ENCODE assay signal across 13 cellular contexts in the genomic region with DNA sequence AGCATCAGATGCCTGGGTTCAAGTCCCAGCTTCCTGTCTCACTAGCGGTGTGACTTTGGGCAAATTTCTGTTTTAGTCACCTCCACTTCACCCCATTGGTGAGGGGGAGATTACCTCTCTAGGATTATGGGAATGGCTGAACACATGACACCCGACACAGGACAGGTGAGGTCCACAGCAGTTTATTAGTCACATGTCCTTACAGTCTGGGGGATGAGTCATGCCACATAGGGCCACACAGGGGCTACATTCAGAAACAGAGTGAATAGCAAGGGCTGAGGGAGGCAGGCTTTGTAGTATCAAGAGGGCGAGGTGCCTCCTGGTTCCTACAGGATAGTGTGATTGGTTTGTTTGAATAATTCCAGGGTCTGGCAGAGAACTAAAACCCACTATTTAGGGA. TPM values are rescaled to one million over a fixed set of nuclear protein-coding genes. Genes with fewer than 3 reads are reported as not detected.
"Had no signal": no experiment of that assay in that cellular context is flagged by ENCODE, and none has a peak within 500 bp of the region (broad histone marks: within the 10 kb centered on the region; RNA-seq: fewer than 3 reads in every experiment).

No MANE protein-coding gene starts in this region.

- H3K4me3 ChIP-seq: esophagus squamous epithelium, thoracic aorta had no signal

- H3K36me3 Mint-ChIP-seq: memory B cell had no signal

- H3K27ac Mint-ChIP-seq: activated B cell treated with CpG ODN at 0.5 μM for 24 hours; activated CD4-positive, alpha-beta T cell treated with anti-CD3 and anti-CD28 coated beads, Interleukin-2, amount 10 ng/mL, durations not matched to agents 24 days and 14 days; memory B cell; nephron; stimulated activated naive CD8-positive, alpha-beta T cell treated with anti-CD3 and anti-CD28 coated beads, Interleukin-15, amount 100 ng/mL, for 72 hours; T-helper 1 cell treated with Interleukin-12 subunit alpha and Interleukin-12 subunit beta and Interleukin-4 antibody, amounts not matched to agents 30 μg/mL and 1 μg/mL, for 36 hours had no signal

- DNase-seq: activated B cell treated with CpG ODN at 0.5 μM for 24 hours; activated CD4-positive, alpha-beta T cell treated with anti-CD3 and anti-CD28 coated beads, Interleukin-2, amount 10 ng/mL, durations not matched to agents 24 days and 14 days; activated naive CD4-positive, alpha-beta T cell; aorta; esophagus squamous epithelium; foreskin fibroblast; stimulated activated CD4-positive, alpha-beta T cell treated with anti-CD3 and anti-CD28 coated beads, Interleukin-15, amount 100 ng/mL, for 24 hours; stimulated activated CD4-positive, alpha-beta T cell treated with anti-CD3 and anti-CD28 coated beads, Interleukin-4, amount 100 ng/mL, for 4 hours; stimulated activated naive CD8-positive, alpha-beta T cell treated with anti-CD3 and anti-CD28 coated beads, Interleukin-15, amount 100 ng/mL, for 72 hours had no signal

- H3K9me3 ChIP-seq: esophagus squamous epithelium, thoracic aorta had no signal

- H3K27ac ChIP-seq: esophagus squamous epithelium, thoracic aorta had no signal

- H3K4me3 Mint-ChIP-seq: activated B cell treated with CpG ODN at 0.5 μM for 24 hours; activated CD4-positive, alpha-beta T cell treated with anti-CD3 and anti-CD28 coated beads, Interleukin-2, amount 10 ng/mL, durations not matched to agents 24 days and 14 days; memory B cell; nephron; stimulated activated naive CD8-positive, alpha-beta T cell treated with anti-CD3 and anti-CD28 coated beads, Interleukin-15, amount 100 ng/mL, for 72 hours; T-helper 1 cell treated with Interleukin-12 subunit alpha and Interleukin-12 subunit beta and Interleukin-4 antibody, amounts not matched to agents 30 μg/mL and 1 μg/mL, for 36 hours had no signal

- ATAC-seq: stimulated activated naive CD8-positive, alpha-beta T cell treated with anti-CD3 and anti-CD28 coated beads, Interleukin-15, amount 100 ng/mL, for 72 hours had no signal

- H3K4me1 Mint-ChIP-seq: activated B cell treated with CpG ODN at 0.5 μM for 24 hours; activated CD4-positive, alpha-beta T cell treated with anti-CD3 and anti-CD28 coated beads, Interleukin-2, amount 10 ng/mL, durations not matched to agents 24 days and 14 days; memory B cell; stimulated activated naive CD8-positive, alpha-beta T cell treated with anti-CD3 and anti-CD28 coated beads, Interleukin-15, amount 100 ng/mL, for 72 hours had no signal

- H3K9me3 Mint-ChIP-seq: activated B cell treated with CpG ODN at 0.5 μM for 24 hours; memory B cell; T-helper 1 cell treated with Interleukin-12 subunit alpha and Interleukin-12 subunit beta and Interleukin-4 antibody, amounts not matched to agents 30 μg/mL and 1 μg/mL, for 36 hours had no signal

- H3K36me3 ChIP-seq: esophagus squamous epithelium, thoracic aorta had no signal

RNA-seq across cellular contexts. Expression of gene ITGA11, which starts 15.2 kb away (rescaled TPM):
- total RNA-seq: activated B cell treated with CpG ODN at 0.5 μM for 24 hours had no signal
